ENCODE assay signal across 27 cellular contexts in the genomic region with DNA sequence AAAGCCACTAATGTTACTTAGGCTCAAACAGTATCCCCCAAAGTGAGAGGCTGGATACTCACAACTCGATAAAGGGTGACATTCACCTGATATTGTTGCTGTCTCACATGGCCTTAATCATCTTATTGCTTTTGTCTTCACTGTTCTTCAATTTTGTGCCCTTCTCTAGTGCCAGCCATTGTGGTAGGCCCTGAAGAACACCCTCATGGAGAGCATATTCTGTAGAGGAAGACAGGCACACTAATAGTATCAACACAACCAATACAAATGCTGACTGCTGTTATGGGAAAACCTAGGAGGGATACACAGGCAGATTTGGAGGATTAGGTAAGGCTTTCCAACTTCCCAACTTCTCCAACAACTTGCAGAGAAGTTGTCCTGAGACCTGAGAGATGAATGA.
"Had no signal": no experiment of that assay in that cellular context is flagged by ENCODE, and none has a peak within 500 bp of the region (broad histone marks: within the 10 kb centered on the region; RNA-seq: fewer than 3 reads in every experiment).

No MANE protein-coding gene starts in this region.

- H3K9me3 Mint-ChIP-seq: immature natural killer cell; naive thymus-derived CD8-positive, alpha-beta T cell; stimulated activated naive CD8-positive, alpha-beta T cell treated with anti-CD3 and anti-CD28 coated beads, Interleukin-15, Interleukin-2, amounts not matched to agents 100 ng/mL and 50 ng/mL, for 24 hours had no signal

- H3K36me3 ChIP-seq: left lung, lower lobe of right lung, pancreas, prostate gland, suprapubic skin, thoracic aorta, tibial nerve, upper lobe of left lung had no signal

- H3K27me3 Mint-ChIP-seq: naive thymus-derived CD8-positive, alpha-beta T cell; stimulated activated naive CD8-positive, alpha-beta T cell treated with anti-CD3 and anti-CD28 coated beads, Interleukin-15, Interleukin-2, amounts not matched to agents 100 ng/mL and 50 ng/mL, for 24 hours had no signal

- H3K4me3 ChIP-seq: left lung, lower lobe of right lung, pancreas, prostate gland, skin epidermis, suprapubic skin, thoracic aorta, tibial nerve, upper lobe of left lung had no signal

- H3K27me3 ChIP-seq: left lung, pancreas, suprapubic skin, tibial nerve, upper lobe of left lung had no signal

- H3K27ac ChIP-seq: left lung, lower lobe of right lung, pancreas, prostate gland, skin epidermis, suprapubic skin, thoracic aorta, tibial nerve, upper lobe of left lung had no signal

- DNase-seq: hypothalamus; immature natural killer cell; kidney; left colon; left lung; lower lobe of right lung; mammary epithelial cell; mesenchymal stem cell; naive thymus-derived CD8-positive, alpha-beta T cell; nucleus accumbens; pancreas; posterior cingulate gyrus; retina; right cardiac atrium; stimulated activated CD4-positive, alpha-beta T cell treated with anti-CD3 and anti-CD28 coated beads, Interleukin-12 subunit alpha, Interleukin-12 subunit beta, amount 100 ng/mL, for 4 hours; stimulated activated CD4-positive, alpha-beta T cell treated with anti-CD3 and anti-CD28 coated beads, Interleukin-15, amount 100 ng/mL, for 24 hours; stimulated activated CD4-positive, alpha-beta T cell treated with anti-CD3 and anti-CD28 coated beads, Interleukin-2, amount 100 ng/mL, for 24 hours; stimulated activated CD4-positive, alpha-beta T cell treated with anti-CD3 and anti-CD28 coated beads, Interleukin-4, amount 100 ng/mL, for 1 hour; stimulated activated naive CD4-positive, alpha-beta T cell; upper lobe of left lung had no signal

- H3K4me3 Mint-ChIP-seq: immature natural killer cell; naive thymus-derived CD8-positive, alpha-beta T cell; stimulated activated naive CD8-positive, alpha-beta T cell treated with anti-CD3 and anti-CD28 coated beads, Interleukin-15, Interleukin-2, amounts not matched to agents 100 ng/mL and 50 ng/mL, for 24 hours had no signal

- H3K4me1 ChIP-seq: prostate gland had no signal

- H3K36me3 Mint-ChIP-seq: naive thymus-derived CD8-positive, alpha-beta T cell had no signal

- H3K27ac Mint-ChIP-seq: immature natural killer cell; stimulated activated naive CD8-positive, alpha-beta T cell treated with anti-CD3 and anti-CD28 coated beads, Interleukin-15, Interleukin-2, amounts not matched to agents 100 ng/mL and 50 ng/mL, for 24 hours had no signal

- H3K9me3 ChIP-seq: left lung, lower lobe of right lung, pancreas, prostate gland, suprapubic skin, thoracic aorta, tibial nerve, upper lobe of left lung had no signal

- ATAC-seq: left colon; left lung; lower lobe of right lung; naive thymus-derived CD8-positive, alpha-beta T cell; pancreas; right cardiac atrium; sciatic nerve had no signal
